Comparison of ENCODE assay signal across 8 cellular contexts in the genomic region with DNA sequence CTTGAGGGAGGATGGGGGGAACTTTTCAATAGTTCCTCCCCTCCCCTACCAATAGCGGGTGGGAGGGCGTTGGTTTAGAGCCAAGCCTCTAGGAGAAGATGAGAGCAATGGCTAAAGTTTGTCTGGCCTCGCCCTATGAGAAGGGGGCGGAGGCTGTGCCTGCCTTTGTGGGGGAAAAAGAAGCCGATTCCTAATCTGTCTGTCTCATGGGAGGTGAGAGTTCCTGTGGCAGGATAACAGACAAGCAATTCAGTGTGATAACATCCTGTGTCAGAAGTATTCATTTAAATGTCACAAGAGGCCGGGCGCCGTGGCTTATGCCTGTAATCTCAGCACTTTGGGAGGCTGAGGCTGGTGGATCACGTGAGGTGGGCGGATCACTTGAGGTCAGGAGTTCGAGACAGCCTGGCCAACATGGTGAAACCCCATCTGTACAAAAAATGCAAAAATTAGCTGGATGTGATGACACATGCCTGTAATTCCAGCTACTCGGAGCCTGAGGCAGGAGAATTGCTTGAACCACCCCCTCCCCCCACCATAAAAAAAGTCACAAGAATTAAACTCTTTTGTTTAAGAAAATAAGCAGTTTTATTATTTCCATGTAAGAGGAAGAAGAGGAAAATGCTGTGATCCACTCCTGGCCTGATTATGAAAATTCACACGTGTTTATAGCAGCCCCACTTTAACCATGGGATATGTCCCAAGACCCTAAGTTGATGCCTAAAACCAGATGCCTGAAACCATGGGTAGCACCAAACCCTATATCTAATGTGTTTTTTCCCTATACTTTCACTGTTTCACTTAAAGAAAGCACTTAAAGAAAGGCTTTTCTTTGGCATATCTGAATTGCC. TPM values are rescaled to one million over a fixed set of nuclear protein-coding genes. Genes with fewer than 3 reads are reported as not detected.
A peak's percentile ranks its signal among the peaks of the same experiment; 100 is the strongest.
DNase-seq lines count a peak whose midpoint lies in the region; ATAC-seq and TF ChIP-seq lines count a peak whose summit lies in the region.

No MANE protein-coding gene starts in this region.

- no peak for TF ChIP-seq CTCF in CD14-positive monocyte (IDR thresholded peaks at IDR 0.05)
- no peak for TF ChIP-seq CTCF in suprapubic skin (IDR thresholded peaks at IDR 0.05)

- H3K27me3 ChIP-seq in neuronal stem cell (ENCODE audit: control insufficient read depth in 3 of 3, insufficient read depth in 3 of 3, low read depth in 1 of 3, low read length in 3 of 3) (no peaks in the 10 kb centered on the region), suprapubic skin (no peaks in the 10 kb centered on the region)

- DNase-seq in CD14-positive monocyte (ENCODE audit: low spot score) (peak; percentile 87), NCI-H2227 treated with DMSO at 0.1 percent for 48 hours (lab: John Stamatoyannopoulos, UW) (peak; percentile 11), activated T-cell treated with anti-CD3 and anti-CD28 coated beads for 24 hours (ENCODE audit: low read depth) (peak; percentile 81), fibroblast of gingiva (ENCODE audit: low read depth) (peak; percentile 92), neuronal stem cell (ENCODE audit: low spot score) (no peak), suprapubic skin (ENCODE audit: low spot score in 2 of 2) (peak; percentile 90 to 94), cortex of kidney (lab: John Stamatoyannopoulos, UW) (no peak)

- H3K9me3 Mint-ChIP-seq in CD14-positive monocyte: no peaks in the 10 kb centered on the region

- H2BK5ac ChIP-seq in neuronal stem cell (ENCODE audit: low read length): no peak overlapping the region

- H3K36me3 ChIP-seq in neuronal stem cell (replicated peaks in 1 of 2; ENCODE audit: control insufficient read depth in 2 of 2, insufficient read depth in 2 of 2, low read length in 2 of 2): no peaks in the 10 kb centered on the region
- H3K36me3 ChIP-seq in suprapubic skin: no peaks in the 10 kb centered on the region

- H3K4me3 ChIP-seq in neuronal stem cell (ENCODE audit: low read length in 2 of 2) (peak overlapping the region in 1 of 2 donors; percentile 72), suprapubic skin (peak overlapping the region; percentile 67)

- no peak overlapping the region for H2BK12ac ChIP-seq in neuronal stem cell (ENCODE audit: low read length)

- peak overlapping the region; percentile 93 to 99 (median 97) for H3K27ac Mint-ChIP-seq in CD14-positive monocyte

- intact Hi-C loops in CD14-positive monocyte (cut with micrococcal nuclease): loop anchor here in 1 of 2 donors (5.0 kb wide), 2 partner anchors 57 to 298 kb away; no protein-coding TSS in a partner anchor

- no peak overlapping the region for H4K91ac ChIP-seq in neuronal stem cell (ENCODE audit: low read depth, low read length, poor library complexity)

- H3K14ac ChIP-seq in neuronal stem cell (ENCODE audit: low read length): no peak overlapping the region

- H3K23ac ChIP-seq in neuronal stem cell (ENCODE audit: low read depth, low read length, poor library complexity): no peak overlapping the region

- no peak overlapping the region for H4K8ac ChIP-seq in neuronal stem cell (ENCODE audit: low read depth, low read length)

- peaks cover 7 to 12% (median 8%) of the 10 kb centered on the region in 3 donors for H3K27me3 Mint-ChIP-seq in CD14-positive monocyte (ENCODE audit: low read depth in 3 of 3)

- H3K9ac ChIP-seq in neuronal stem cell (ENCODE audit: low read depth, low read length, poor library complexity): no peak overlapping the region

- H3K4ac ChIP-seq in neuronal stem cell (ENCODE audit: low read length): no peak overlapping the region

- H3K18ac ChIP-seq in neuronal stem cell (ENCODE audit: low read length): no peak overlapping the region

- peak overlapping the region; percentile 19 for H3K4me2 ChIP-seq in neuronal stem cell (ENCODE audit: insufficient read depth, low read length, poor library complexity, severe bottlenecking)

- H3K9me3 ChIP-seq in neuronal stem cell (replicated peaks in 1 of 2; ENCODE audit: control insufficient read depth in 2 of 2, insufficient read depth in 1 of 2, low read depth in 1 of 2, low read length in 2 of 2): no peaks in the 10 kb centered on the region
- H3K9me3 ChIP-seq in suprapubic skin: no peaks in the 10 kb centered on the region

- peak; percentile 49 for ATAC-seq in GM21737 (IDR thresholded peaks at IDR 0.05; ENCODE audit: unreplicated experiment)

- no CpG with 5 or more reads among the region's 13 CpGs for WGBS in neuronal stem cell (ENCODE audit: extremely low coverage in 2 of 2, insufficient read length in 2 of 2, insufficient replicate concordance in 1 of 2), 2 donors
- under 1% methylated on average over 13 of the region's 13 CpGs for WGBS in suprapubic skin

- H2BK120ac ChIP-seq in neuronal stem cell (ENCODE audit: low read depth, low read length): no peak overlapping the region

- no peaks in the 10 kb centered on the region for H3K79me1 ChIP-seq in neuronal stem cell (ENCODE audit: low read depth, low read length)

- H3K27ac ChIP-seq in neuronal stem cell (replicated peaks; ENCODE audit: low read length) (no peak overlapping the region), suprapubic skin (peak overlapping the region; percentile 94)

- H3K4me1 ChIP-seq in neuronal stem cell (ENCODE audit: control insufficient read depth in 2 of 2, insufficient read depth in 1 of 2, low read depth in 1 of 2, low read length in 2 of 2): peaks cover 9 to 15% of the 10 kb centered on the region in 2 donors
- H3K4me1 ChIP-seq in suprapubic skin: peaks cover 39% of the 10 kb centered on the region

- no peak overlapping the region for H2AK5ac ChIP-seq in neuronal stem cell (ENCODE audit: low read depth, low read length)

- H3K36me3 Mint-ChIP-seq in CD14-positive monocyte: peaks cover 25 to 27% of the 10 kb centered on the region in 2 donors

- H2BK15ac ChIP-seq in neuronal stem cell (ENCODE audit: low read length): no peak overlapping the region

- no peak for TF ChIP-seq EP300 in suprapubic skin (IDR thresholded peaks at IDR 0.05)

- TF ChIP-seq POLR2A in suprapubic skin (IDR thresholded peaks at IDR 0.05): peak in 1 of 2 donors; percentile 51

- peak overlapping the region; percentile 98 for H2AFZ ChIP-seq in neuronal stem cell (ENCODE audit: low read length)

- H3K4me3 Mint-ChIP-seq in CD14-positive monocyte: peak overlapping the region; percentile 95 to 97

- H3K4me1 Mint-ChIP-seq in CD14-positive monocyte: peaks cover 41% of the 10 kb centered on the region

RNA-seq across cellular contexts. Expression of a gene that starts 1.7 kb away (rescaled TPM):
- polyA plus RNA-seq in CD14-positive monocyte: 1 to 10 TPM; 5.3 to 8.8 TPM
- polyA plus RNA-seq in neuronal stem cell (2013, experiment 1 of 2): 2.3 TPM
- 2.1 TPM for polyA plus RNA-seq in neuronal stem cell (2013, experiment 2 of 2)
- 10 to 100 TPM in 2 of 4 donors, 1 to 10 TPM in 2; 4.9 to 17.9 (median 9.1) TPM for total RNA-seq in suprapubic skin

RNA-seq across cellular contexts. Expression of a gene that starts 50.4 kb away (rescaled TPM):
- not detected for polyA plus RNA-seq in CD14-positive monocyte
- not detected for polyA plus RNA-seq in neuronal stem cell (2013, experiment 1 of 2)
- not detected for polyA plus RNA-seq in neuronal stem cell (2013, experiment 2 of 2)
- total RNA-seq in suprapubic skin: not detected

Comparison
In these comparisons a context has a peak if more than half of its experiments do, and no peak if none do; other contexts are left out.
1. DNase-seq: peak in CD14-positive monocyte (single experiment), NCI-H2227 treated with DMSO at 0.1 percent for 48 hours (single experiment), activated T-cell treated with anti-CD3 and anti-CD28 coated beads for 24 hours (single experiment), fibroblast of gingiva (single experiment) and suprapubic skin (2 of 2); none in neuronal stem cell (single experiment) and cortex of kidney (single experiment).